ENCODE assay signal across 8 cellular contexts in the genomic region with DNA sequence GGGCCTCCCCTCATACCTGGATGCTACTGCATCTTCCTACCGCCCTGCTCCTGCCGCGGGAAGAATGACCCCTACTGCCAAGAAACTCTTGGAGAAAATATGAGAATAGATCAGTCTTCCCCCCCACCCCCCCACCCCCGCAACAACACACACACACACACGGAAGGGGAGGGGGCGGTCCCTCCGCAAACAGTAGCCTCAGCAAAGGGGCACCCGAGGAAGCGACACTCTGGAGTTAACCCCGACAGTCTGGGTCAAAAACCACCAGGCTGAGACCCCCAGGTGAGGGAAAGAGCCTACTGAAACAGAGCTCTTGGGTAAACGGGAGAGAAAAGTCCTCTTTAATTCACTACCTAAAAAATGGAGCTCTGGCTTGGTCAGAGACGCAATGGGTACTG. TPM values are rescaled to one million over a fixed set of nuclear protein-coding genes. Genes with fewer than 3 reads are reported as not detected.
A peak's percentile ranks its signal among the peaks of the same experiment; 100 is the strongest.
DNase-seq lines count a peak whose midpoint lies in the region; ATAC-seq and TF ChIP-seq lines count a peak whose summit lies in the region.

No MANE protein-coding gene starts in this region.

- peaks cover 23% of the 10 kb centered on the region for H3K4me1 Mint-ChIP-seq in neural progenitor cell

- ATAC-seq in GM19035 (IDR thresholded peaks at IDR 0.05; ENCODE audit: unreplicated experiment), result no peak
- ATAC-seq in GM18873 (IDR thresholded peaks at IDR 0.05; ENCODE audit: low FRiP score, unreplicated experiment), result no peak
- no peak for ATAC-seq in GM18519 (IDR thresholded peaks at IDR 0.05; ENCODE audit: low FRiP score, unreplicated experiment)

- H3F3A ChIP-seq in neural progenitor cell (ENCODE audit: low read depth), result peaks cover 26% of the 10 kb centered on the region

- no peaks in the 10 kb centered on the region for H3K9me3 Mint-ChIP-seq in neural progenitor cell

- TF ChIP-seq CTCF in OCI-LY3 (IDR thresholded peaks at IDR 0.05; ENCODE audit: low read depth, low read length) (no peak), neural progenitor cell (IDR thresholded peaks at IDR 0.05) (no peak)

- WGBS in ectodermal cell, 2 experiments, result 8 to 16% methylated on average over 7 to 11 of the region's 12 CpGs

- peaks cover 27 to 33% (median 29%) of the 10 kb centered on the region in 10 experiments for H3K4me1 ChIP-seq in BLaER1 treated with 17β-estradiol and CSF1 and Interleukin-3, amounts not matched to agents 10 nM and 100 nM
- H3K4me1 ChIP-seq in OCI-LY3 (ENCODE audit: low read length), result peaks cover 27% of the 10 kb centered on the region
- H3K4me1 ChIP-seq in ectodermal cell (ENCODE audit: control insufficient read depth, insufficient read depth, low read length), result peaks cover 4% of the 10 kb centered on the region
- H3K4me1 ChIP-seq in neural progenitor cell, result peaks cover 11% of the 10 kb centered on the region

- H3K27me3 Mint-ChIP-seq in neural progenitor cell (ENCODE audit: insufficient read depth, low read depth), result peaks cover 8% of the 10 kb centered on the region

- DNase-seq in neural progenitor cell (ENCODE audit: low spot score), result peak; percentile 21
- no peak for DNase-seq in DMS153 treated with DMSO at 0.1 percent for 48 hours (lab: John Stamatoyannopoulos, UW; ENCODE audit: unreplicated experiment)

- H3K36me3 Mint-ChIP-seq in neural progenitor cell, result peaks cover 3% of the 10 kb centered on the region

- peaks cover 62% of the 10 kb centered on the region for H3K79me2 ChIP-seq in OCI-LY3 (ENCODE audit: low read length)
- peaks cover 60% of the 10 kb centered on the region for H3K79me2 ChIP-seq in neural progenitor cell (ENCODE audit: low read depth)

- peak overlapping the region; percentile 79 to 100 (median 98) for H3K4me3 ChIP-seq in BLaER1 treated with 17β-estradiol and CSF1 and Interleukin-3, amounts not matched to agents 10 nM and 100 nM
- peak overlapping the region; percentile 99 for H3K4me3 ChIP-seq in OCI-LY3 (ENCODE audit: low read length)
- peak overlapping the region; percentile 79 for H3K4me3 ChIP-seq in ectodermal cell (ENCODE audit: insufficient read depth, low read depth, low read length)
- H3K4me3 ChIP-seq in neural progenitor cell, result peak overlapping the region; percentile 80

- H2AFZ ChIP-seq in OCI-LY3 (ENCODE audit: low read depth, low read length) (no peak overlapping the region), neural progenitor cell (replicated peaks) (no peak overlapping the region)

- no peaks in the 10 kb centered on the region for H3K27me3 ChIP-seq in BLaER1 treated with 17β-estradiol and CSF1 and Interleukin-3, amounts not matched to agents 10 nM and 100 nM
- H3K27me3 ChIP-seq in OCI-LY3 (ENCODE audit: low read depth, low read length) (no peaks in the 10 kb centered on the region), ectodermal cell (ENCODE audit: control insufficient read depth, insufficient read depth, low read length, poor library complexity, severe bottlenecking) (no peaks in the 10 kb centered on the region), neural progenitor cell (no peaks in the 10 kb centered on the region)

- H3K9ac ChIP-seq in BLaER1 treated with 17β-estradiol and CSF1 and Interleukin-3, amounts not matched to agents 10 nM and 100 nM, result peak overlapping the region; percentile 94 to 99 (median 97)
- H3K9ac ChIP-seq in OCI-LY3 (ENCODE audit: low read length), result peak overlapping the region; percentile 96
- H3K9ac ChIP-seq in neural progenitor cell, result peak overlapping the region; percentile 91

- H3K4me3 Mint-ChIP-seq in neural progenitor cell, result peak overlapping the region; percentile 95

- H4K20me1 ChIP-seq in BLaER1 treated with 17β-estradiol and CSF1 and Interleukin-3, amounts not matched to agents 10 nM and 100 nM, result peaks cover 55 to 90% (median 60%) of the 10 kb centered on the region in 11 experiments
- H4K20me1 ChIP-seq in OCI-LY3 (ENCODE audit: insufficient read depth, low read length) (peaks cover 58% of the 10 kb centered on the region), neural progenitor cell (ENCODE audit: low read depth) (peaks cover 68% of the 10 kb centered on the region)

- peaks cover 46 to 66% (median 56%) of the 10 kb centered on the region in 11 experiments for H3K36me3 ChIP-seq in BLaER1 treated with 17β-estradiol and CSF1 and Interleukin-3, amounts not matched to agents 10 nM and 100 nM
- peaks cover 36% of the 10 kb centered on the region for H3K36me3 ChIP-seq in OCI-LY3 (replicated peaks; ENCODE audit: low read depth, low read length)
- no peaks in the 10 kb centered on the region for H3K36me3 ChIP-seq in ectodermal cell (ENCODE audit: control insufficient read depth, insufficient read depth, low read length)
- H3K36me3 ChIP-seq in neural progenitor cell, result no peaks in the 10 kb centered on the region

- H3K27ac Mint-ChIP-seq in neural progenitor cell, result peak overlapping the region; percentile 81

- peaks cover 6 to 10% (median 8%) of the 10 kb centered on the region in 11 experiments; a peak in 17 of 22 replicates for H3K9me3 ChIP-seq in BLaER1 treated with 17β-estradiol and CSF1 and Interleukin-3, amounts not matched to agents 10 nM and 100 nM (replicated peaks in 1 of 11)
- H3K9me3 ChIP-seq in OCI-LY3 (ENCODE audit: insufficient read depth, low read length) (no peaks in the 10 kb centered on the region), ectodermal cell (ENCODE audit: control insufficient read depth, low read length) (no peaks in the 10 kb centered on the region), neural progenitor cell (ENCODE audit: low read depth) (no peaks in the 10 kb centered on the region)

- H3K4me2 ChIP-seq in BLaER1 treated with 17β-estradiol and CSF1 and Interleukin-3, amounts not matched to agents 10 nM and 100 nM, result peak overlapping the region; percentile 81 to 97 (median 93)
- H3K4me2 ChIP-seq in OCI-LY3 (ENCODE audit: low read length), result peak overlapping the region; percentile 94
- peak overlapping the region; percentile 96 for H3K4me2 ChIP-seq in neural progenitor cell

- H3K27ac ChIP-seq in BLaER1 treated with 17β-estradiol and CSF1 and Interleukin-3, amounts not matched to agents 10 nM and 100 nM, result peak overlapping the region; percentile 82 to 96 (median 89)
- H3K27ac ChIP-seq in OCI-LY3 (ENCODE audit: low read length), result peak overlapping the region; percentile 49
- no peak overlapping the region for H3K27ac ChIP-seq in ectodermal cell (ENCODE audit: insufficient read depth, low read depth, low read length, poor library complexity, severe bottlenecking)
- H3K27ac ChIP-seq in neural progenitor cell, result no peak overlapping the region

RNA-seq across cellular contexts. Expression of gene MED26, which starts 1.2 kb away (rescaled TPM):
- 8.5 TPM for polyA plus RNA-seq in ectodermal cell (2013, experiment 1 of 4)
- 9.9 TPM for polyA plus RNA-seq in ectodermal cell (2013, experiment 2 of 4)
- polyA plus RNA-seq in ectodermal cell (2013, experiment 3 of 4), result 8.1 TPM
- polyA plus RNA-seq in ectodermal cell (2013, experiment 4 of 4), result 9.8 TPM
- total RNA-seq in neural progenitor cell (ENCODE audit: low replicate concordance), result 7.4 and 8.6 TPM in 2 replicates

RNA-seq across cellular contexts. Expression of gene SMIM7, which starts 33.1 kb away (rescaled TPM):
- 82.8 TPM for polyA plus RNA-seq in ectodermal cell (2013, experiment 1 of 4)
- 85.9 TPM for polyA plus RNA-seq in ectodermal cell (2013, experiment 2 of 4)
- 70.3 TPM for polyA plus RNA-seq in ectodermal cell (2013, experiment 3 of 4)
- 75.0 TPM for polyA plus RNA-seq in ectodermal cell (2013, experiment 4 of 4)
- 65.3 and 105 TPM in 2 replicates for total RNA-seq in neural progenitor cell (ENCODE audit: low replicate concordance)

RNA-seq across cellular contexts. Expression of gene TMEM38A, which starts 34.1 kb away (rescaled TPM):
- 3.8 TPM for polyA plus RNA-seq in ectodermal cell (2013, experiment 1 of 4)
- 2.0 TPM for polyA plus RNA-seq in ectodermal cell (2013, experiment 2 of 4)
- polyA plus RNA-seq in ectodermal cell (2013, experiment 3 of 4), result 1.5 TPM
- 1.7 TPM for polyA plus RNA-seq in ectodermal cell (2013, experiment 4 of 4)
- total RNA-seq in neural progenitor cell (ENCODE audit: low replicate concordance), result 0.36 and 1.5 TPM in 2 replicates

RNA-seq across cellular contexts. Expression of gene SLC35E1, which starts 54.6 kb away (rescaled TPM):
- polyA plus RNA-seq in ectodermal cell (2013, experiment 1 of 4), result 27.4 TPM
- polyA plus RNA-seq in ectodermal cell (2013, experiment 2 of 4), result 30.3 TPM
- polyA plus RNA-seq in ectodermal cell (2013, experiment 3 of 4), result 21.1 TPM
- 26.0 TPM for polyA plus RNA-seq in ectodermal cell (2013, experiment 4 of 4)
- 16.4 and 24.8 TPM in 2 replicates for total RNA-seq in neural progenitor cell (ENCODE audit: low replicate concordance)

Comparison
In these comparisons a context has a peak if more than half of its experiments do, and no peak if none do; other contexts are left out.
1. H3K27ac ChIP-seq: peak in BLaER1 treated with 17β-estradiol and CSF1 and Interleukin-3, amounts not matched to agents 10 nM and 100 nM (11 of 11) and OCI-LY3 (single experiment); none in ectodermal cell (single experiment) and neural progenitor cell (single experiment).
2. Peak in every context shown above with its lines, with median percentiles within 50 percentile points of each other: H3K4me2 ChIP-seq, H3K4me3 ChIP-seq and H3K9ac ChIP-seq.